ENCODE assay signal across 1 cellular context in genomic region chr3:174397848-174398247, GRCh38.
TF ChIP-seq lines count a peak whose summit lies in the region.

No MANE protein-coding gene starts in this region.

TF ChIP-seq in GM23338, 12 proteins besides CTCF, POLR2A, EP300 and RAD21 (continued from another document):
- TF ChIP-seq EZH2phosphoT487 (IDR thresholded peaks at IDR 0.05; ENCODE audit: unreplicated experiment), result no peak
- no peak for TF ChIP-seq REST (IDR thresholded peaks at IDR 0.05; ENCODE audit: unreplicated experiment)
TF ChIP-seq in GM23338: peak in this region for 0.
